In the genomic region with DNA sequence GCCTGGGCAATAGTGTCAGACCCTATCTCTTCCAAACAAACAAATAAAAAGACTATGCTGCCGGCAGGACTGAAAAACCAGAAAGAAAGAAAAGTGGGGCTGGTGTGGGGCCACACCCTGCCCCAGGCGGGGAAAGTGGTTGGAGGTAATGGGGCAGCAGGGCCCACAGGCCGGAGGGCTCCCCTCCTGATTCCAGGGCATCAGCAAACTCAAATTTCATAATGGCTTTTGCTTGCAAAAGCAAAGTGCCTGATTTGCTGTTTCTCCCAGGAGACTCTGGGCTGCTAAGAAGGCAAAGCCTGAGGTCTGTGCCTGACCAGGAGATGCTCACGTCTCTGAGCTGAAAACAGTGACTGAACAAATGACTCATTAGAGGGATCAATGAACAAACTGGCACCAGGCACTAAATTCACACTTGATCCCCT, we compare ENCODE assay signal across 1 cellular context.
TF ChIP-seq lines count a peak whose summit lies in the region.

No MANE protein-coding gene starts in this region.

TF ChIP-seq in GM23338, 12 proteins besides CTCF, POLR2A, EP300 and RAD21 (continued from another document):
- TF ChIP-seq, protein P1, sequence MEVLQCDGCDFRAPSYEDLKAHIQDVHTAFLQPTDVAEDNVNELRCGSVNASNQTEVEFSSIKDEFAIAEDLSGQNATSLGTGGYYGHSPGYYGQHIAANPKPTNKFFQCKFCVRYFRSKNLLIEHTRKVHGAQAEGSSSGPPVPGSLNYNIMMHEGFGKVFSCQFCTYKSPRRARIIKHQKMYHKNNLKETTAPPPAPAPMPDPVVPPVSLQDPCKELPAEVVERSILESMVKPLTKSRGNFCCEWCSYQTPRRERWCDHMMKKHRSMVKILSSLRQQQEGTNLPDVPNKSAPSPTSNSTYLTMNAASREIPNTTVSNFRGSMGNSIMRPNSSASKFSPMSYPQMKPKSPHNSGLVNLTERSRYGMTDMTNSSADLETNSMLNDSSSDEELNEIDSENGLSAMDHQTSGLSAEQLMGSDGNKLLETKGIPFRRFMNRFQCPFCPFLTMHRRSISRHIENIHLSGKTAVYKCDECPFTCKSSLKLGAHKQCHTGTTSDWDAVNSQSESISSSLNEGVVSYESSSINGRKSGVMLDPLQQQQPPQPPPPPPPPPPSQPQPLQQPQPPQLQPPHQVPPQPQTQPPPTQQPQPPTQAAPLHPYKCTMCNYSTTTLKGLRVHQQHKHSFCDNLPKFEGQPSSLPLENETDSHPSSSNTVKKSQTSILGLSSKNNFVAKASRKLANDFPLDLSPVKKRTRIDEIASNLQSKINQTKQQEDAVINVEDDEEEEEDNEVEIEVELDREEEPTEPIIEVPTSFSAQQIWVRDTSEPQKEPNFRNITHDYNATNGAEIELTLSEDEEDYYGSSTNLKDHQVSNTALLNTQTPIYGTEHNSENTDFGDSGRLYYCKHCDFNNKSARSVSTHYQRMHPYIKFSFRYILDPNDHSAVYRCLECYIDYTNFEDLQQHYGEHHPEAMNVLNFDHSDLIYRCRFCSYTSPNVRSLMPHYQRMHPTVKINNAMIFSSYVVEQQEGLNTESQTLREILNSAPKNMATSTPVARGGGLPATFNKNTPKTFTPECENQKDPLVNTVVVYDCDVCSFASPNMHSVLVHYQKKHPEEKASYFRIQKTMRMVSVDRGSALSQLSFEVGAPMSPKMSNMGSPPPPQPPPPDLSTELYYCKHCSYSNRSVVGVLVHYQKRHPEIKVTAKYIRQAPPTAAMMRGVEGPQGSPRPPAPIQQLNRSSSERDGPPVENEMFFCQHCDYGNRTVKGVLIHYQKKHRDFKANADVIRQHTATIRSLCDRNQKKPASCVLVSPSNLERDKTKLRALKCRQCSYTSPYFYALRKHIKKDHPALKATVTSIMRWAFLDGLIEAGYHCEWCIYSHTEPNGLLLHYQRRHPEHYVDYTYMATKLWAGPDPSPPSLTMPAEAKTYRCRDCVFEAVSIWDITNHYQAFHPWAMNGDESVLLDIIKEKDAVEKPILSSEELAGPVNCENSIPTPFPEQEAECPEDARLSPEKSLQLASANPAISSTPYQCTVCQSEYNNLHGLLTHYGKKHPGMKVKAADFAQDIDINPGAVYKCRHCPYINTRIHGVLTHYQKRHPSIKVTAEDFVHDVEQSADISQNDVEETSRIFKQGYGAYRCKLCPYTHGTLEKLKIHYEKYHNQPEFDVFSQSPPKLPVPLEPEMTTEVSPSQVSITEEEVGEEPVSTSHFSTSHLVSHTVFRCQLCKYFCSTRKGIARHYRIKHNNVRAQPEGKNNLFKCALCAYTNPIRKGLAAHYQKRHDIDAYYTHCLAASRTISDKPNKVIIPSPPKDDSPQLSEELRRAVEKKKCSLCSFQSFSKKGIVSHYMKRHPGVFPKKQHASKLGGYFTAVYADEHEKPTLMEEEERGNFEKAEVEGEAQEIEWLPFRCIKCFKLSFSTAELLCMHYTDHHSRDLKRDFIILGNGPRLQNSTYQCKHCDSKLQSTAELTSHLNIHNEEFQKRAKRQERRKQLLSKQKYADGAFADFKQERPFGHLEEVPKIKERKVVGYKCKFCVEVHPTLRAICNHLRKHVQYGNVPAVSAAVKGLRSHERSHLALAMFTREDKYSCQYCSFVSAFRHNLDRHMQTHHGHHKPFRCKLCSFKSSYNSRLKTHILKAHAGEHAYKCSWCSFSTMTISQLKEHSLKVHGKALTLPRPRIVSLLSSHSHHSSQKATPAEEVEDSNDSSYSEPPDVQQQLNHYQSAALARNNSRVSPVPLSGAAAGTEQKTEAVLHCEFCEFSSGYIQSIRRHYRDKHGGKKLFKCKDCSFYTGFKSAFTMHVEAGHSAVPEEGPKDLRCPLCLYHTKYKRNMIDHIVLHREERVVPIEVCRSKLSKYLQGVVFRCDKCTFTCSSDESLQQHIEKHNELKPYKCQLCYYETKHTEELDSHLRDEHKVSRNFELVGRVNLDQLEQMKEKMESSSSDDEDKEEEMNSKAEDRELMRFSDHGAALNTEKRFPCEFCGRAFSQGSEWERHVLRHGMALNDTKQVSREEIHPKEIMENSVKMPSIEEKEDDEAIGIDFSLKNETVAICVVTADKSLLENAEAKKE (CRISPR knock-in tag; IDR thresholded peaks at IDR 0.05): no peak
- no peak for TF ChIP-seq JUNB (IDR thresholded peaks at IDR 0.05; ENCODE audit: unreplicated experiment)
- no peak for TF ChIP-seq CREB1 (CRISPR knock-in tag; IDR thresholded peaks at IDR 0.05; ENCODE audit: low read depth)
- TF ChIP-seq STAT1 (IDR thresholded peaks at IDR 0.05; ENCODE audit: unreplicated experiment): no peak
- no peak for TF ChIP-seq POLR2AphosphoS5 (IDR thresholded peaks at IDR 0.05; ENCODE audit: low read depth)
- TF ChIP-seq, protein P2, sequence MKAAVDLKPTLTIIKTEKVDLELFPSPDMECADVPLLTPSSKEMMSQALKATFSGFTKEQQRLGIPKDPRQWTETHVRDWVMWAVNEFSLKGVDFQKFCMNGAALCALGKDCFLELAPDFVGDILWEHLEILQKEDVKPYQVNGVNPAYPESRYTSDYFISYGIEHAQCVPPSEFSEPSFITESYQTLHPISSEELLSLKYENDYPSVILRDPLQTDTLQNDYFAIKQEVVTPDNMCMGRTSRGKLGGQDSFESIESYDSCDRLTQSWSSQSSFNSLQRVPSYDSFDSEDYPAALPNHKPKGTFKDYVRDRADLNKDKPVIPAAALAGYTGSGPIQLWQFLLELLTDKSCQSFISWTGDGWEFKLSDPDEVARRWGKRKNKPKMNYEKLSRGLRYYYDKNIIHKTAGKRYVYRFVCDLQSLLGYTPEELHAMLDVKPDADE (IDR thresholded peaks at IDR 0.05): no peak
- TF ChIP-seq NANOG (IDR thresholded peaks at IDR 0.05; ENCODE audit: borderline replicate concordance): no peak
